In the genomic region with DNA sequence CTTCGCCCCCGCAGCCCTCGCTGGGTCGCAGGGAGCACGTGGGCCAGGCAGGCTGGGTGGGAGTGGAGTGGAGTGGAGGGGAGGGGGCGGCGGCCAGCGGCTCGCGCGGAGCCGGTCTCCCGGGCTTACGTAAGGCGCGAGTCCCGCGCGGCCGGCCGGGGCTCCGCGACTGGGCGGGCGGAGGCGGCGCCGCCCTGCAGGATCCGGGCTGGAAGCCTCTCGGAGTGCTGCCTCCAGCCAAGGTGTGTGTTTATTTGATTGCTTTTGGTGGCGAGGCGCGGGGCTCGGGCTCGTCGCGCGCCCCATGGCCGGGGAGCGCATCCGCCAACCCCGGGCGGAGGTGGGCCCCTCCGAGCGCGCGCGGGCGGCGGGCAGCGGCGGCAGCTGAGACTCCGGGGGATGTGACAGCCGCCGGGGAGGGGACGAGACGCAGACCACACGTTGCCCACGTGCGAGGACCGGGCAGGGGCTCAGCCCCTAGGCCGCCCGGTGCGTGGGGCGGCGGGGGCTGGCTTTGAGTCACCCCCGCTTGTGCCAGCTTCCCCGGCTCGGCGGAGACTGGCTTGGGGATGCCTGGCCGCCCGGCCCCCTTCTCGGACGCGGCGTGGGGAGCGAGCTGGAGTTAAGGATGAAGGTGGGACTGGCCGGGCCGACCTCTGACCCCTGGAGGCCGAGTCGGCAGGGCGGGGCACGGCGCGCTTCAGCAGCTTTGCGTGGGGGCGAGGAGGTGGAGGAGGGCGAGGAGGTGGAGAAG, we compare ENCODE assay signal across 8 cellular contexts. TPM values are rescaled to one million over a fixed set of nuclear protein-coding genes. Genes with fewer than 3 reads are reported as not detected.
DNase-seq lines count a peak whose midpoint lies in the region; ATAC-seq and TF ChIP-seq lines count a peak whose summit lies in the region.

No MANE protein-coding gene starts in this region.

- peaks cover 17% of the 10 kb centered on the region for H3K79me2 ChIP-seq in smooth muscle cell (ENCODE audit: low read depth)

- H3K4me1 ChIP-seq in smooth muscle cell (ENCODE audit: low read depth) = peaks cover 25% of the 10 kb centered on the region

- H3K27ac Mint-ChIP-seq in brain = peak overlapping the region; percentile 48 to 91 (median 77)

- no peaks in the 10 kb centered on the region for H3K9me3 Mint-ChIP-seq in brain

- peak overlapping the region; percentile 81 for H3K4me3 ChIP-seq in smooth muscle cell

- DNase-seq in D341Med (ENCODE audit: low spot score) = peak; percentile 76
- peak; percentile 35 for DNase-seq in SK-N-DZ (ENCODE audit: low spot score)
- DNase-seq in iPS-NIHi11 (ENCODE audit: low spot score) = peak; percentile 74
- no peak for DNase-seq in smooth muscle cell (lab: John Stamatoyannopoulos, UW; ENCODE audit: unreplicated experiment)
- no peak for DNase-seq in DMS114 treated with DMSO at 0.1 percent for 48 hours (lab: John Stamatoyannopoulos, UW; ENCODE audit: unreplicated experiment)

- peak overlapping the region; percentile 86 to 89 (median 89) for H3K4me3 Mint-ChIP-seq in brain

- H3K27me3 ChIP-seq in smooth muscle cell (ENCODE audit: low read depth) = peaks cover 28% of the 10 kb centered on the region

- H3F3A ChIP-seq in smooth muscle cell (ENCODE audit: low read depth) = peaks cover 10% of the 10 kb centered on the region

- no peak overlapping the region for H3K9ac ChIP-seq in smooth muscle cell (ENCODE audit: low read depth)

- TF ChIP-seq CTCF in brain (conservative IDR thresholded peaks at IDR 0.05) (no peak), smooth muscle cell (IDR thresholded peaks at IDR 0.05; ENCODE audit: borderline replicate concordance, insufficient read depth, poor library complexity, severe bottlenecking) (no peak)

- peaks cover 43% of the 10 kb centered on the region for H3K4me1 Mint-ChIP-seq in brain

- H3K36me3 Mint-ChIP-seq in brain = peaks cover 16% of the 10 kb centered on the region

- H3K27me3 Mint-ChIP-seq in brain = peaks cover 36% of the 10 kb centered on the region

- ATAC-seq in GM19455 (IDR thresholded peaks at IDR 0.05; ENCODE audit: unreplicated experiment) (peak; percentile 62), HG03460 (IDR thresholded peaks at IDR 0.05; ENCODE audit: unreplicated experiment) (peak; percentile 51)

- peak overlapping the region; percentile 97 for H3K4me2 ChIP-seq in smooth muscle cell

- WGBS in smooth muscle cell (ENCODE audit: low lambda C conversion rate) = 1% methylated on average over 80 of the region's 88 CpGs

- peak overlapping the region; percentile 94 for H2AFZ ChIP-seq in smooth muscle cell (ENCODE audit: low read depth)

- H3K9me3 ChIP-seq in smooth muscle cell (replicated peaks; ENCODE audit: low read depth) = no peaks in the 10 kb centered on the region

- H4K20me1 ChIP-seq in smooth muscle cell (ENCODE audit: low read depth) = peaks cover 29% of the 10 kb centered on the region

- H3K36me3 ChIP-seq in smooth muscle cell (ENCODE audit: low read depth) = no peaks in the 10 kb centered on the region

- H3K27ac ChIP-seq in smooth muscle cell (ENCODE audit: low read depth) = no peak overlapping the region

RNA-seq across cellular contexts. Expression of gene AK4, which starts 0.4 kb away (rescaled TPM):
- 13.7 and 16.0 TPM in 2 replicates for polyA plus RNA-seq in SK-N-DZ (2014; cell fraction: cytosol; rRNA removed)
- 6.9 and 9.4 TPM in 2 replicates for polyA plus RNA-seq in SK-N-DZ (2014; cell fraction: nucleus; rRNA removed)
- polyA plus RNA-seq in brain (ENCODE audit: insufficient read depth, low read depth, low replicate concordance) = 7.2 TPM
- 61.4 and 72.4 TPM in 2 replicates for total RNA-seq in smooth muscle cell
- 52.9 and 68.0 TPM in 2 replicates for polyA plus RNA-seq in smooth muscle cell

Comparison
In these comparisons a context has a peak if more than half of its experiments do, and no peak if none do; other contexts are left out.
1. DNase-seq: peak in D341Med (single experiment), SK-N-DZ (single experiment) and iPS-NIHi11 (single experiment); none in smooth muscle cell (single experiment) and DMS114 treated with DMSO at 0.1 percent for 48 hours (single experiment).